ENCODE assay signal across 1 cellular context in genomic region chr17:68101075-68101991, GRCh38.
TF ChIP-seq lines count a peak whose summit lies in the region.

No MANE protein-coding gene starts in this region.

TF ChIP-seq in HepG2, 621 proteins besides CTCF, POLR2A, EP300 and RAD21 (continued from another document and continues in another):
- TF ChIP-seq, protein P1, sequence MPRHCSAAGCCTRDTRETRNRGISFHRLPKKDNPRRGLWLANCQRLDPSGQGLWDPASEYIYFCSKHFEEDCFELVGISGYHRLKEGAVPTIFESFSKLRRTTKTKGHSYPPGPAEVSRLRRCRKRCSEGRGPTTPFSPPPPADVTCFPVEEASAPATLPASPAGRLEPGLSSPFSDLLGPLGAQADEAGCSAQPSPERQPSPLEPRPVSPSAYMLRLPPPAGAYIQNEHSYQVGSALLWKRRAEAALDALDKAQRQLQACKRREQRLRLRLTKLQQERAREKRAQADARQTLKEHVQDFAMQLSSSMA (CRISPR knock-in tag; IDR thresholded peaks at IDR 0.05), result peak; percentile 31
- TF ChIP-seq ZNF598 (CRISPR knock-in tag; IDR thresholded peaks at IDR 0.05; ENCODE audit: borderline replicate concordance) (peak; percentile 78; the same call in 1 of the 2 replicates), ZNF543 (CRISPR knock-in tag; IDR thresholded peaks at IDR 0.05) (peak; percentile 72; the same call in 1 of the 2 replicates), ARHGAP35 (CRISPR knock-in tag; IDR thresholded peaks at IDR 0.05; ENCODE audit: borderline replicate concordance) (peak; percentile 71; the same call in 1 of the 2 replicates), KLF6 (CRISPR knock-in tag; IDR thresholded peaks at IDR 0.05) (peak; percentile 97), ZNF567 (CRISPR knock-in tag; IDR thresholded peaks at IDR 0.05; ENCODE audit: borderline replicate concordance) (peak; percentile 97), U2AF1 (optimal IDR thresholded peaks at IDR 0.05; ENCODE audit: low read depth, low read length) (no peak), HNF1A (IDR thresholded peaks at IDR 0.05; ENCODE audit: low read depth) (no peak), HNF1A (CRISPR knock-in tag; IDR thresholded peaks at IDR 0.05; ENCODE audit: borderline replicate concordance) (peak; percentile 84), NCOA2 (CRISPR knock-in tag; IDR thresholded peaks at IDR 0.05) (peak; percentile 67; the same call in 1 of the 2 replicates), GATAD1 (CRISPR knock-in tag; IDR thresholded peaks at IDR 0.05) (peak; percentile 77), BRD4 (CRISPR knock-in tag; IDR thresholded peaks at IDR 0.05) (no peak; the same call in 1 of the 2 replicates), NCOA1 (CRISPR knock-in tag; IDR thresholded peaks at IDR 0.05) (no peak), REL (CRISPR knock-in tag; conservative IDR thresholded peaks at IDR 0.05) (peak; percentile 95), SNAPC2 (CRISPR knock-in tag; IDR thresholded peaks at IDR 0.05) (peak; percentile 94), MIER3 (CRISPR knock-in tag; IDR thresholded peaks at IDR 0.05; ENCODE audit: borderline replicate concordance) (peak; percentile 75; the same call in 1 of the 2 replicates), USF2 (IDR thresholded peaks at IDR 0.05; ENCODE audit: low read depth, low read length) (peak; percentile 63), USF2 (CRISPR knock-in tag; IDR thresholded peaks at IDR 0.05; ENCODE audit: borderline replicate concordance) (0 out of 2 replicates have a peak, but pooled peaks have one; percentile 36), BRCA1 (CRISPR knock-in tag; IDR thresholded peaks at IDR 0.05) (peak; percentile 90), FLYWCH1 (CRISPR knock-in tag; IDR thresholded peaks at IDR 0.05) (peak; percentile 93), AHR (CRISPR knock-in tag; IDR thresholded peaks at IDR 0.05) (0 out of 2 replicates have a peak, but pooled peaks have one; percentile 79), CEBPG (CRISPR knock-in tag; IDR thresholded peaks at IDR 0.05) (peak; percentile 51; the same call in 1 of the 2 replicates), ZFP36L2 (CRISPR knock-in tag; IDR thresholded peaks at IDR 0.05) (peak; percentile 72; the same call in 1 of the 2 replicates), KAT2B (IDR thresholded peaks at IDR 0.05; ENCODE audit: borderline replicate concordance, low read depth, low read length) (no peak), MAFG (CRISPR knock-in tag; IDR thresholded peaks at IDR 0.05) (no peak), ZNF75D (CRISPR knock-in tag; IDR thresholded peaks at IDR 0.05; ENCODE audit: borderline replicate concordance) (no peak), SIN3B (IDR thresholded peaks at IDR 0.05; ENCODE audit: low read length) (no peak), ZNF20 (CRISPR knock-in tag; IDR thresholded peaks at IDR 0.05) (no peak), MEF2D (CRISPR knock-in tag; IDR thresholded peaks at IDR 0.05) (peak; percentile 88), MTF1 (CRISPR knock-in tag; IDR thresholded peaks at IDR 0.05) (peak; percentile 83; the same call in 1 of the 2 replicates), DBP (CRISPR knock-in tag; IDR thresholded peaks at IDR 0.05; ENCODE audit: not compliant biosample characterization) (peak; percentile 84), SMYD3 (CRISPR knock-in tag; IDR thresholded peaks at IDR 0.05) (no peak), ZNF33B (CRISPR knock-in tag; IDR thresholded peaks at IDR 0.05) (peak; percentile 97), ZNF841 (CRISPR knock-in tag; IDR thresholded peaks at IDR 0.05; ENCODE audit: borderline replicate concordance) (peak; percentile 98), HIVEP1 (CRISPR knock-in tag; IDR thresholded peaks at IDR 0.05) (peak; percentile 90), PLRG1 (conservative IDR thresholded peaks at IDR 0.05) (no peak), KDM2A (CRISPR knock-in tag; IDR thresholded peaks at IDR 0.05; ENCODE audit: borderline replicate concordance, low read depth) (peak; percentile 94), SMAD1 (CRISPR knock-in tag; IDR thresholded peaks at IDR 0.05; ENCODE audit: borderline replicate concordance, low read depth) (0 out of 2 replicates have a peak, but pooled peaks have one; percentile 85), SIX1 (CRISPR knock-in tag; IDR thresholded peaks at IDR 0.05; ENCODE audit: borderline replicate concordance) (no peak), ZNF496 (CRISPR knock-in tag; IDR thresholded peaks at IDR 0.05; ENCODE audit: insufficient replicate concordance) (peak; percentile 41), ZNF558 (CRISPR knock-in tag; IDR thresholded peaks at IDR 0.05; ENCODE audit: borderline replicate concordance) (peak; percentile 99; the same call in 1 of the 2 replicates), SOX13 (IDR thresholded peaks at IDR 0.05) (peak; percentile 14; the same call in 1 of the 2 replicates), SOX13 (CRISPR knock-in tag; conservative IDR thresholded peaks at IDR 0.05 in 1 of 2, IDR thresholded peaks at IDR 0.05 in 1 of 2) (peak in 1 of 2 experiments; percentile 71; a peak in 2 of 4 replicates), ZBTB8A (CRISPR knock-in tag; IDR thresholded peaks at IDR 0.05; ENCODE audit: borderline replicate concordance, low read depth) (0 out of 2 replicates have a peak, but pooled peaks have one; percentile 47), NPAS2 (CRISPR knock-in tag; IDR thresholded peaks at IDR 0.05; ENCODE audit: borderline replicate concordance) (no peak), TBX2 (CRISPR knock-in tag; IDR thresholded peaks at IDR 0.05; ENCODE audit: borderline replicate concordance) (peak; percentile 77; the same call in 1 of the 2 replicates), ZBTB21 (CRISPR knock-in tag; IDR thresholded peaks at IDR 0.05) (peak; percentile 56)
- TF ChIP-seq, protein P2, sequence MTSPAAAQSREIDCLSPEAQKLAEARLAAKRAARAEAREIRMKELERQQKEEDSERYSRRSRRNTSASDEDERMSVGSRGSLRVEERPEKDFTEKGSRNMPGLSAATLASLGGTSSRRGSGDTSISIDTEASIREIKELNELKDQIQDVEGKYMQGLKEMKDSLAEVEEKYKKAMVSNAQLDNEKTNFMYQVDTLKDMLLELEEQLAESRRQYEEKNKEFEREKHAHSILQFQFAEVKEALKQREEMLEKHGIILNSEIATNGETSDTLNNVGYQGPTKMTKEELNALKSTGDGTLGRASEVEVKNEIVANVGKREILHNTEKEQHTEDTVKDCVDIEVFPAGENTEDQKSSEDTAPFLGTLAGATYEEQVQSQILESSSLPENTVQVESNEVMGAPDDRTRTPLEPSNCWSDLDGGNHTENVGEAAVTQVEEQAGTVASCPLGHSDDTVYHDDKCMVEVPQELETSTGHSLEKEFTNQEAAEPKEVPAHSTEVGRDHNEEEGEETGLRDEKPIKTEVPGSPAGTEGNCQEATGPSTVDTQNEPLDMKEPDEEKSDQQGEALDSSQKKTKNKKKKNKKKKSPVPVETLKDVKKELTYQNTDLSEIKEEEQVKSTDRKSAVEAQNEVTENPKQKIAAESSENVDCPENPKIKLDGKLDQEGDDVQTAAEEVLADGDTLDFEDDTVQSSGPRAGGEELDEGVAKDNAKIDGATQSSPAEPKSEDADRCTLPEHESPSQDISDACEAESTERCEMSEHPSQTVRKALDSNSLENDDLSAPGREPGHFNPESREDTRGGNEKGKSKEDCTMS (CRISPR knock-in tag; conservative IDR thresholded peaks at IDR 0.05), result 0 out of 2 replicates have a peak, but pooled peaks have one; percentile 22
- TF ChIP-seq, protein P3, sequence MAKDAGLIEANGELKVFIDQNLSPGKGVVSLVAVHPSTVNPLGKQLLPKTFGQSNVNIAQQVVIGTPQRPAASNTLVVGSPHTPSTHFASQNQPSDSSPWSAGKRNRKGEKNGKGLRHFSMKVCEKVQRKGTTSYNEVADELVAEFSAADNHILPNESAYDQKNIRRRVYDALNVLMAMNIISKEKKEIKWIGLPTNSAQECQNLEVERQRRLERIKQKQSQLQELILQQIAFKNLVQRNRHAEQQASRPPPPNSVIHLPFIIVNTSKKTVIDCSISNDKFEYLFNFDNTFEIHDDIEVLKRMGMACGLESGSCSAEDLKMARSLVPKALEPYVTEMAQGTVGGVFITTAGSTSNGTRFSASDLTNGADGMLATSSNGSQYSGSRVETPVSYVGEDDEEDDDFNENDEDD (CRISPR knock-in tag; IDR thresholded peaks at IDR 0.05; ENCODE audit: borderline replicate concordance), result peak; percentile 100
- TF ChIP-seq, protein P4, sequence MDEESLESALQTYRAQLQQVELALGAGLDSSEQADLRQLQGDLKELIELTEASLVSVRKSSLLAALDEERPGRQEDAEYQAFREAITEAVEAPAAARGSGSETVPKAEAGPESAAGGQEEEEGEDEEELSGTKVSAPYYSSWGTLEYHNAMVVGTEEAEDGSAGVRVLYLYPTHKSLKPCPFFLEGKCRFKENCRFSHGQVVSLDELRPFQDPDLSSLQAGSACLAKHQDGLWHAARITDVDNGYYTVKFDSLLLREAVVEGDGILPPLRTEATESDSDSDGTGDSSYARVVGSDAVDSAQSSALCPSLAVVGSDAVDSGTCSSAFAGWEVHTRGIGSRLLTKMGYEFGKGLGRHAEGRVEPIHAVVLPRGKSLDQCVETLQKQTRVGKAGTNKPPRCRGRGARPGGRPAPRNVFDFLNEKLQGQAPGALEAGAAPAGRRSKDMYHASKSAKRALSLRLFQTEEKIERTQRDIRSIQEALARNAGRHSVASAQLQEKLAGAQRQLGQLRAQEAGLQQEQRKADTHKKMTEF (CRISPR knock-in tag; IDR thresholded peaks at IDR 0.05), result peak; percentile 78; the same call in 1 of the 2 replicates
- TF ChIP-seq, protein P5, sequence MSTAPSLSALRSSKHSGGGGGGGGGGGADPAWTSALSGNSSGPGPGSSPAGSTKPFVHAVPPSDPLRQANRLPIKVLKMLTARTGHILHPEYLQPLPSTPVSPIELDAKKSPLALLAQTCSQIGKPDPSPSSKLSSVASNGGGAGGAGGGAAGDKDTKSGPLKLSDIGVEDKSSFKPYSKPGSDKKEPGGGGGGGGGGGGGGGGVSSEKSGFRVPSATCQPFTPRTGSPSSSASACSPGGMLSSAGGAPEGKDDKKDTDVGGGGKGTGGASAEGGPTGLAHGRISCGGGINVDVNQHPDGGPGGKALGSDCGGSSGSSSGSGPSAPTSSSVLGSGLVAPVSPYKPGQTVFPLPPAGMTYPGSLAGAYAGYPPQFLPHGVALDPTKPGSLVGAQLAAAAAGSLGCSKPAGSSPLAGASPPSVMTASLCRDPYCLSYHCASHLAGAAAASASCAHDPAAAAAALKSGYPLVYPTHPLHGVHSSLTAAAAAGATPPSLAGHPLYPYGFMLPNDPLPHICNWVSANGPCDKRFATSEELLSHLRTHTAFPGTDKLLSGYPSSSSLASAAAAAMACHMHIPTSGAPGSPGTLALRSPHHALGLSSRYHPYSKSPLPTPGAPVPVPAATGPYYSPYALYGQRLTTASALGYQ (CRISPR knock-in tag; IDR thresholded peaks at IDR 0.05), result peak; percentile 63; the same call in 1 of the 2 replicates
- TF ChIP-seq, protein P6, sequence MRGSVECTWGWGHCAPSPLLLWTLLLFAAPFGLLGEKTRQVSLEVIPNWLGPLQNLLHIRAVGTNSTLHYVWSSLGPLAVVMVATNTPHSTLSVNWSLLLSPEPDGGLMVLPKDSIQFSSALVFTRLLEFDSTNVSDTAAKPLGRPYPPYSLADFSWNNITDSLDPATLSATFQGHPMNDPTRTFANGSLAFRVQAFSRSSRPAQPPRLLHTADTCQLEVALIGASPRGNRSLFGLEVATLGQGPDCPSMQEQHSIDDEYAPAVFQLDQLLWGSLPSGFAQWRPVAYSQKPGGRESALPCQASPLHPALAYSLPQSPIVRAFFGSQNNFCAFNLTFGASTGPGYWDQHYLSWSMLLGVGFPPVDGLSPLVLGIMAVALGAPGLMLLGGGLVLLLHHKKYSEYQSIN (CRISPR knock-in tag; IDR thresholded peaks at IDR 0.05; ENCODE audit: borderline replicate concordance), result no peak
